In genomic region chr11:849951-850776, GRCh38 we compare ENCODE assay signal across 11 cellular contexts. TPM values are rescaled to one million over a fixed set of nuclear protein-coding genes. Genes with fewer than 3 reads are reported as not detected.
DNase-seq lines count a peak whose midpoint lies in the region; ATAC-seq, FAIRE-seq and TF ChIP-seq lines count a peak whose summit lies in the region.
"Had no signal": no experiment of that assay in that cellular context is flagged by ENCODE, and none has a peak within 500 bp of the region (broad histone marks: within the 10 kb centered on the region; RNA-seq: fewer than 3 reads in every experiment).

No MANE protein-coding gene starts in this region.

- H3K23ac ChIP-seq in mesendoderm (ENCODE audit: low read length) = no peak overlapping the region

- no peaks in the 10 kb centered on the region for H3K79me2 ChIP-seq in GM12878 (ENCODE audit: control insufficient read depth, insufficient read depth, low read length)
- no peaks in the 10 kb centered on the region for H3K79me2 ChIP-seq in mesendoderm (ENCODE audit: control insufficient read depth, insufficient read depth, low read length)

- H3K36me3 ChIP-seq in heart left ventricle (peaks cover 0 to 8% (median 0%) of the 10 kb centered on the region in 9 donors), GM12878 (ENCODE audit: control insufficient read depth in 2 of 2, insufficient read depth in 2 of 2, low read length in 1 of 2) (no peaks in the 10 kb centered on the region), mesendoderm (ENCODE audit: control insufficient read depth, insufficient read depth, low read length) (no peaks in the 10 kb centered on the region), uterus (no peaks in the 10 kb centered on the region)

- ATAC-seq in heart left ventricle = no peak
- no peak for ATAC-seq in GM12878
- ATAC-seq in HG03039 (IDR thresholded peaks at IDR 0.05; ENCODE audit: unreplicated experiment) = no peak
- ATAC-seq in HG02588 (IDR thresholded peaks at IDR 0.05; ENCODE audit: unreplicated experiment) = no peak

- no peak overlapping the region for H2BK15ac ChIP-seq in mesendoderm (replicated peaks; ENCODE audit: low read depth)

- SMC1A ChIA-PET in GM12878 (lab: Charles Lee; ENCODE audit: uncharacterized antibody, unreplicated experiment) = no interaction called here

- no peak for TF ChIP-seq RAD21 in GM12878 (IDR thresholded peaks at IDR 0.05; ENCODE audit: insufficient read depth, low read depth, low read length)

- POLR2A ChIA-PET in GM12878 (lab: Charles Lee) = no interaction called here

- DNase-seq in heart left ventricle = no peak
- DNase-seq in cardiac septum (ENCODE audit: low spot score) = no peak
- no peak for DNase-seq in GM12878 (ENCODE audit: low read depth, low spot score)
- DNase-seq in mesendoderm = no peak
- DNase-seq in uterus = no peak
- DNase-seq in SW 1271 (lab: John Stamatoyannopoulos, UW) = no peak
- DNase-seq: GDM1 had no signal

- BruUV-seq in GM12878 (replicated peaks; lab: Mats Ljungman, UMichigan) = no TSS peak

- no peak overlapping the region for H2AK5ac ChIP-seq in mesendoderm (ENCODE audit: low read length)

- no peak overlapping the region for H3K18ac ChIP-seq in mesendoderm (ENCODE audit: low read length)

- TF ChIP-seq CTCF in heart left ventricle (IDR thresholded peaks at IDR 0.05) (no peak), GM12878 (IDR thresholded peaks at IDR 0.05 in 2 of 3, conservative IDR thresholded peaks at IDR 0.05 in 1 of 3; ENCODE audit: control insufficient read depth in 2 of 3, extremely low read depth in 1 of 3, insufficient read depth in 1 of 3, low read depth in 3 of 3, low read length in 3 of 3) (no peak), uterus (IDR thresholded peaks at IDR 0.05) (no peak)

- H3K9ac ChIP-seq in GM12878 (ENCODE audit: control insufficient read depth, insufficient read depth, low read length) (no peak overlapping the region), mesendoderm (ENCODE audit: low read length) (peak overlapping the region; percentile 41)

- H3K4me3 ChIP-seq in heart left ventricle = peak overlapping the region in 9 of 12 donors; percentile 26 to 63 (median 52)
- no peak overlapping the region; the same call in 1 of the 2 replicates for H3K4me3 ChIP-seq in GM12878
- H3K4me3 ChIP-seq in mesendoderm (ENCODE audit: low read length) = peak overlapping the region; percentile 19
- peak overlapping the region; percentile 27 to 30 for H3K4me3 ChIP-seq in uterus
- H3K4me3 ChIP-seq: HAP-1 had no signal

- H3K27me3 ChIP-seq in heart left ventricle (peaks cover 0 to 14% (median 0%) of the 10 kb centered on the region in 9 donors), GM12878 (replicated peaks in 1 of 2; ENCODE audit: control insufficient read depth in 2 of 2, insufficient read depth in 2 of 2, low read length in 1 of 2) (no peaks in the 10 kb centered on the region; a peak in 1 of 4 replicates), mesendoderm (ENCODE audit: insufficient read depth, low read length, poor library complexity) (no peaks in the 10 kb centered on the region), uterus (no peaks in the 10 kb centered on the region)

- H3K4me1 ChIP-seq in heart left ventricle (peaks cover 0 to 70% (median 31%) of the 10 kb centered on the region in 12 donors), GM12878 (ENCODE audit: control insufficient read depth, insufficient read depth, low read length) (no peaks in the 10 kb centered on the region), mesendoderm (ENCODE audit: control insufficient read depth, low read depth, low read length) (peaks cover 2% of the 10 kb centered on the region), uterus (peaks cover 10 to 32% of the 10 kb centered on the region in 2 donors)
- H3K4me1 ChIP-seq: HAP-1 had no signal

- no peak overlapping the region for H4K5ac ChIP-seq in mesendoderm (ENCODE audit: low read length)

- no peak for FAIRE-seq in GM12878 (lab: Jason Lieb, UNC)
- FAIRE-seq: frontal cortex had no signal

- TF ChIP-seq POLR2A in heart left ventricle (IDR thresholded peaks at IDR 0.05) = no peak
- no peak for TF ChIP-seq POLR2A in GM12878 (IDR thresholded peaks at IDR 0.05; ENCODE audit: low read depth, low read length)
- no peak for TF ChIP-seq POLR2A in uterus (IDR thresholded peaks at IDR 0.05)

- peak overlapping the region; percentile 74 for H3K56ac ChIP-seq in mesendoderm (ENCODE audit: low read length)

- no peaks in the 10 kb centered on the region for H4K20me1 ChIP-seq in GM12878 (ENCODE audit: control insufficient read depth, insufficient read depth)

- in situ Hi-C loops in GM12878 (cut with MboI) = loop anchor here (10.0 kb wide), 2 partner anchors 205 to 1005 kb away; partner anchors contain the start of gene LSP1

- RAD21 ChIA-PET in GM12878 (lab: Charles Lee; ENCODE audit: unreplicated experiment) = no interaction called here

- H3K9me3 ChIP-seq in heart left ventricle = no peaks in the 10 kb centered on the region
- H3K9me3 ChIP-seq in GM12878 (replicated peaks; ENCODE audit: control insufficient read depth, insufficient read depth, low read length) = no peaks in the 10 kb centered on the region
- H3K9me3 ChIP-seq in uterus = no peaks in the 10 kb centered on the region
- H3K9me3 ChIP-seq: HAP-1 had no signal

- peak overlapping the region; percentile 42; the same call in 1 of the 2 replicates for H3K4me2 ChIP-seq in GM12878 (ENCODE audit: control insufficient read depth, insufficient read depth)
- H3K4me2 ChIP-seq in mesendoderm (ENCODE audit: low read length) = peak overlapping the region; percentile 52

- CTCF ChIA-PET in GM12878 (lab: Yijun Ruan, JAX) = no interaction called here

- intact Hi-C loops in heart left ventricle (cut with DNase I) (loop anchor here in 6 of 10 donors (2.0 to 10.0 kb wide), 3 partner anchors 55 to 202 kb away; no protein-coding TSS in a partner anchor), cardiac septum (cut with DNase I) (loop anchor here (2.0 kb wide), 1 partner anchor 201 kb away; no protein-coding TSS in a partner anchor), GM12878 (cut with micrococcal nuclease; ENCODE audit: unreplicated experiment) (no loop called here), uterus (cut with DNase I; ENCODE audit: low total_unique reads) (no loop called here)

- WGBS in heart left ventricle, 4 donors = 36 to 66% (median 48%) methylated on average over 59 to 97 of the region's 97 CpGs
- WGBS in GM12878 (ENCODE audit: insufficient coverage, insufficient replicate concordance, low lambda C conversion rate, missing lambda C conversion rate) = 45% methylated on average over 34 of the region's 97 CpGs
- no CpG with 5 or more reads among the region's 97 CpGs for WGBS in mesendoderm (ENCODE audit: extremely low coverage, insufficient coverage, low lambda C conversion rate)

- H4K8ac ChIP-seq in mesendoderm (ENCODE audit: low read depth, low read length) = no peak overlapping the region

- H3K27ac ChIP-seq in heart left ventricle = peak overlapping the region in 1 of 12 donors; percentile 14
- H3K27ac ChIP-seq in GM12878 (ENCODE audit: control insufficient read depth, insufficient read depth) = no peak overlapping the region
- no peak overlapping the region for H3K27ac ChIP-seq in mesendoderm (ENCODE audit: low read depth, low read length)
- H3K27ac ChIP-seq in uterus = peak overlapping the region; percentile 51 to 53

- H3K4ac ChIP-seq in mesendoderm (ENCODE audit: low read depth, low read length) = no peak overlapping the region

- H2BK5ac ChIP-seq in mesendoderm (ENCODE audit: low read length) = no peak overlapping the region

- no peak overlapping the region for H2AFZ ChIP-seq in GM12878 (ENCODE audit: control insufficient read depth, low read depth, low read length)

- no peak overlapping the region for H2BK120ac ChIP-seq in mesendoderm (ENCODE audit: low read depth, low read length)

- TF ChIP-seq EP300 in GM12878 (IDR thresholded peaks at IDR 0.05; ENCODE audit: borderline replicate concordance in 1 of 2, control insufficient read depth in 1 of 2, low read depth in 2 of 2, low read length in 2 of 2) = no peak

- no peaks in the 10 kb centered on the region for H3K79me1 ChIP-seq in mesendoderm (ENCODE audit: low read length)

RNA-seq across cellular contexts. Expression of gene TSPAN4, which starts 7.5 kb away (rescaled TPM):
- total RNA-seq in heart left ventricle = 10 to 100 TPM; 22.7 to 93.0 (median 31.3) TPM
- 10 to 100 TPM; 31.2 to 52.5 TPM for polyA plus RNA-seq in heart left ventricle
- total RNA-seq in cardiac septum = 27.9 TPM
- total RNA-seq in GM12878 (2013; cell fraction: nucleolus; rRNA removed) = 47.0 and 47.6 TPM in 2 replicates
- total RNA-seq in GM12878 (2014; rRNA removed) = 9.3 and 10.1 TPM in 2 replicates
- total RNA-seq in GM12878 (2014; rRNA removed; fragmentation: Illumina TruSeq; extraction: Trizol) = 2.3 and 2.7 TPM in 2 replicates
- 8.7 and 9.0 TPM in 2 replicates for total RNA-seq in GM12878 (2021)
- 3.5 TPM for polyA plus RNA-seq in GM12878 (2011; ENCODE audit: low read depth)
- polyA plus RNA-seq in GM12878 (2011; rRNA removed) = 6.5 and 13.4 TPM in 2 replicates
- 22.9 and 34.0 TPM in 2 replicates for polyA plus RNA-seq in GM12878 (2011; cell fraction: cytosol; rRNA removed)
- 75.6 and 100 TPM in 2 replicates for polyA plus RNA-seq in GM12878 (2011; cell fraction: nucleus; rRNA removed)
- 6.5 and 6.8 TPM in 2 replicates for polyA plus RNA-seq in GM12878 (2012)
- 0.96 TPM in 1 of 2 replicates, not detected in the other for polyA plus RNA-seq in GM12878 (2014; fragmentation: Illumina TruSeq; extraction: Trizol)
- polyA plus RNA-seq in GM12878 (2014; fragmentation: Nextera tagmentation; extraction: Ambion mirVana) = under 1 TPM in 1 of 2 experiments, not detected in 1; 0.37 TPM
- polyA plus RNA-seq in GM12878 (2014; rRNA removed) = 11.6 and 14.0 TPM in 2 replicates
- polyA plus RNA-seq in GM12878 (2016; fragmentation: Nextera tagmentation; extraction: Ambion mirVana) = 1 to 10 TPM; 7.6 to 8.5 TPM
- 13.9 and 15.4 TPM in 2 replicates for polyA minus RNA-seq in GM12878 (2011; rRNA and poly(A)+ RNA removed)
- polyA minus RNA-seq in GM12878 (2011; cell fraction: cytosol; rRNA and poly(A)+ RNA removed) = 21.0 and 24.9 TPM in 2 replicates
- 10.2 and 15.3 TPM in 2 replicates for polyA minus RNA-seq in GM12878 (2011; cell fraction: nucleus; rRNA and poly(A)+ RNA removed)
- polyA plus RNA-seq in mesendoderm (2013, experiment 1 of 2) = 20.6 TPM
- 19.9 TPM for polyA plus RNA-seq in mesendoderm (2013, experiment 2 of 2)
- 100 to 1,000 TPM in 2 of 4 donors, 10 to 100 TPM in 2; 68.4 to 119 (median 105) TPM for total RNA-seq in uterus

RNA-seq across cellular contexts. Expression of gene POLR2L, which starts 7.8 kb away (rescaled TPM):
- 100 to 1,000 TPM in 8 of 9 donors, 10 to 100 TPM in 1; 74.4 to 267 (median 207) TPM for total RNA-seq in heart left ventricle
- 100 to 1,000 TPM; 217 to 227 TPM for polyA plus RNA-seq in heart left ventricle
- 202 TPM for total RNA-seq in cardiac septum
- 10.3 and 15.3 TPM in 2 replicates for total RNA-seq in GM12878 (2013; cell fraction: nucleolus; rRNA removed)
- 366 and 432 TPM in 2 replicates for total RNA-seq in GM12878 (2014; rRNA removed)
- 60.2 and 68.7 TPM in 2 replicates for total RNA-seq in GM12878 (2014; rRNA removed; fragmentation: Illumina TruSeq; extraction: Trizol)
- total RNA-seq in GM12878 (2021) = 133 and 137 TPM in 2 replicates
- polyA plus RNA-seq in GM12878 (2011; ENCODE audit: low read depth) = 11.2 TPM
- 13.7 and 44.2 TPM in 2 replicates for polyA plus RNA-seq in GM12878 (2011; rRNA removed)
- polyA plus RNA-seq in GM12878 (2011; cell fraction: cytosol; rRNA removed) = 76.2 and 168 TPM in 2 replicates
- 129 and 164 TPM in 2 replicates for polyA plus RNA-seq in GM12878 (2011; cell fraction: nucleus; rRNA removed)
- polyA plus RNA-seq in GM12878 (2012) = 136 and 240 TPM in 2 replicates
- 2.2 and 23.1 TPM in 2 replicates for polyA plus RNA-seq in GM12878 (2014; fragmentation: Illumina TruSeq; extraction: Trizol)
- 100 to 1,000 TPM in 1 of 2 experiments, 10 to 100 TPM in 1; 68.8 to 117 TPM for polyA plus RNA-seq in GM12878 (2014; fragmentation: Nextera tagmentation; extraction: Ambion mirVana)
- polyA plus RNA-seq in GM12878 (2014; rRNA removed) = 318 and 463 TPM in 2 replicates
- polyA plus RNA-seq in GM12878 (2016; fragmentation: Nextera tagmentation; extraction: Ambion mirVana) = 100 to 1,000 TPM; 439 to 497 TPM
- 70.2 and 136 TPM in 2 replicates for polyA minus RNA-seq in GM12878 (2011; rRNA and poly(A)+ RNA removed)
- 63.5 and 71.9 TPM in 2 replicates for polyA minus RNA-seq in GM12878 (2011; cell fraction: cytosol; rRNA and poly(A)+ RNA removed)
- polyA minus RNA-seq in GM12878 (2011; cell fraction: nucleus; rRNA and poly(A)+ RNA removed) = 35.2 and 55.4 TPM in 2 replicates
- polyA plus RNA-seq in mesendoderm (2013, experiment 1 of 2) = 270 TPM
- 276 TPM for polyA plus RNA-seq in mesendoderm (2013, experiment 2 of 2)
- 10 to 100 TPM; 10.5 to 81.5 (median 42.8) TPM for total RNA-seq in uterus

RNA-seq across cellular contexts. Expression of gene CD151, which starts 17.4 kb away (rescaled TPM):
- total RNA-seq in heart left ventricle (100 to 1,000 TPM; 323 to 682 (median 454) TPM), cardiac septum (625 TPM), GM12878 (2014; rRNA removed) (26.2 and 37.1 TPM in 2 replicates), GM12878 (2014; rRNA removed; fragmentation: Illumina TruSeq; extraction: Trizol) (11.1 and 17.6 TPM in 2 replicates), GM12878 (2021) (28.6 and 31.7 TPM in 2 replicates), uterus (100 to 1,000 TPM in 3 of 4 donors, 10 to 100 TPM in 1; 76.8 to 382 (median 259) TPM)
- polyA plus RNA-seq in heart left ventricle (100 to 1,000 TPM; 560 to 817 TPM), GM12878 (2011; rRNA removed) (19.9 and 39.6 TPM in 2 replicates), GM12878 (2014; fragmentation: Illumina TruSeq; extraction: Trizol) (1.5 and 9.4 TPM in 2 replicates), GM12878 (2014; fragmentation: Nextera tagmentation; extraction: Ambion mirVana) (1 to 10 TPM in 1 of 2 experiments, under 1 TPM in 1; 0.52 to 1.4 TPM), GM12878 (2014; rRNA removed) (40.1 and 41.7 TPM in 2 replicates), GM12878 (2016; fragmentation: Nextera tagmentation; extraction: Ambion mirVana) (10 to 100 TPM in 1 of 2 experiments, 1 to 10 TPM in 1; 9.4 to 11.7 TPM)
- 31.6 and 37.0 TPM in 2 replicates for total RNA-seq in GM12878 (2013; cell fraction: nucleolus; rRNA removed)
- 11.6 TPM for polyA plus RNA-seq in GM12878 (2011; ENCODE audit: low read depth)
- polyA plus RNA-seq in GM12878 (2011; cell fraction: cytosol; rRNA removed) = 55.0 and 67.3 TPM in 2 replicates
- polyA plus RNA-seq in GM12878 (2011; cell fraction: nucleus; rRNA removed) = 150 and 186 TPM in 2 replicates
- 30.4 and 30.5 TPM in 2 replicates for polyA plus RNA-seq in GM12878 (2012)
- 32.0 and 60.1 TPM in 2 replicates for polyA minus RNA-seq in GM12878 (2011; rRNA and poly(A)+ RNA removed)
- polyA minus RNA-seq in GM12878 (2011; cell fraction: cytosol; rRNA and poly(A)+ RNA removed) = 19.9 and 21.7 TPM in 2 replicates
- polyA minus RNA-seq in GM12878 (2011; cell fraction: nucleus; rRNA and poly(A)+ RNA removed) = 35.8 and 46.4 TPM in 2 replicates
- 58.7 TPM for polyA plus RNA-seq in mesendoderm (2013, experiment 1 of 2)
- 55.5 TPM for polyA plus RNA-seq in mesendoderm (2013, experiment 2 of 2)

RNA-seq across cellular contexts. Expression of gene CRACR2B, which starts 22.4 kb away (rescaled TPM):
- total RNA-seq in heart left ventricle = 10 to 100 TPM; 13.3 to 22.4 (median 17.7) TPM
- polyA plus RNA-seq in heart left ventricle = 10 to 100 TPM in 1 of 2 donors, 1 to 10 TPM in 1; 8.8 to 43.5 TPM
- total RNA-seq in cardiac septum = 12.2 TPM
- total RNA-seq in GM12878 (2013; cell fraction: nucleolus; rRNA removed) = 19.6 and 20.5 TPM in 2 replicates
- total RNA-seq in GM12878 (2014; rRNA removed) = 19.2 and 20.1 TPM in 2 replicates
- total RNA-seq in GM12878 (2014; rRNA removed; fragmentation: Illumina TruSeq; extraction: Trizol) = 3.0 and 3.7 TPM in 2 replicates
- 29.6 and 32.6 TPM in 2 replicates for total RNA-seq in GM12878 (2021)
- polyA plus RNA-seq in GM12878 (2011; ENCODE audit: low read depth) = 2.2 TPM
- polyA plus RNA-seq in GM12878 (2011; rRNA removed) = 3.3 and 8.8 TPM in 2 replicates
- 12.4 and 20.6 TPM in 2 replicates for polyA plus RNA-seq in GM12878 (2011; cell fraction: cytosol; rRNA removed)
- polyA plus RNA-seq in GM12878 (2011; cell fraction: nucleus; rRNA removed) = 217 and 287 TPM in 2 replicates
- polyA plus RNA-seq in GM12878 (2012) = 8.8 and 10.3 TPM in 2 replicates
- polyA plus RNA-seq in GM12878 (2014; fragmentation: Illumina TruSeq; extraction: Trizol) = 0.43 and 4.4 TPM in 2 replicates
- under 1 TPM; 0.10 to 0.31 TPM for polyA plus RNA-seq in GM12878 (2014; fragmentation: Nextera tagmentation; extraction: Ambion mirVana)
- polyA plus RNA-seq in GM12878 (2014; rRNA removed) = 33.7 and 44.0 TPM in 2 replicates
- polyA plus RNA-seq in GM12878 (2016; fragmentation: Nextera tagmentation; extraction: Ambion mirVana) = 10 to 100 TPM; 16.6 to 17.0 TPM
- polyA minus RNA-seq in GM12878 (2011; rRNA and poly(A)+ RNA removed) = 2.9 and 6.7 TPM in 2 replicates
- 5.2 and 5.9 TPM in 2 replicates for polyA minus RNA-seq in GM12878 (2011; cell fraction: cytosol; rRNA and poly(A)+ RNA removed)
- 26.6 and 33.3 TPM in 2 replicates for polyA minus RNA-seq in GM12878 (2011; cell fraction: nucleus; rRNA and poly(A)+ RNA removed)
- 5.0 TPM for polyA plus RNA-seq in mesendoderm (2013, experiment 1 of 2)
- polyA plus RNA-seq in mesendoderm (2013, experiment 2 of 2) = 4.8 TPM
- 10 to 100 TPM in 1 of 4 donors, 1 to 10 TPM in 2, under 1 TPM in 1; 0.77 to 15.5 (median 2.5) TPM for total RNA-seq in uterus

RNA-seq across cellular contexts. Expression of gene PNPLA2, which starts 31.4 kb away (rescaled TPM):
- total RNA-seq in heart left ventricle (100 to 1,000 TPM; 141 to 348 (median 232) TPM), cardiac septum (209 TPM), GM12878 (2014; rRNA removed) (9.3 and 9.8 TPM in 2 replicates), GM12878 (2014; rRNA removed; fragmentation: Illumina TruSeq; extraction: Trizol) (2.5 and 4.2 TPM in 2 replicates), GM12878 (2021) (33.4 and 34.0 TPM in 2 replicates), uterus (10 to 100 TPM; 16.9 to 96.2 (median 37.1) TPM)
- polyA plus RNA-seq in heart left ventricle (100 to 1,000 TPM; 112 to 133 TPM), GM12878 (2011; rRNA removed) (1.7 and 5.1 TPM in 2 replicates), GM12878 (2014; fragmentation: Illumina TruSeq; extraction: Trizol) (1.5 and 6.4 TPM in 2 replicates), GM12878 (2014; fragmentation: Nextera tagmentation; extraction: Ambion mirVana) (under 1 TPM; 0.19 to 0.62 TPM), GM12878 (2014; rRNA removed) (18.3 and 26.5 TPM in 2 replicates), GM12878 (2016; fragmentation: Nextera tagmentation; extraction: Ambion mirVana) (10 to 100 TPM; 15.5 to 16.1 TPM)
- total RNA-seq in GM12878 (2013; cell fraction: nucleolus; rRNA removed) = 29.4 and 31.7 TPM in 2 replicates
- 10.9 TPM for polyA plus RNA-seq in GM12878 (2011; ENCODE audit: low read depth)
- 6.0 and 8.6 TPM in 2 replicates for polyA plus RNA-seq in GM12878 (2011; cell fraction: cytosol; rRNA removed)
- polyA plus RNA-seq in GM12878 (2011; cell fraction: nucleus; rRNA removed) = 225 and 234 TPM in 2 replicates
- polyA plus RNA-seq in GM12878 (2012) = 29.5 and 33.5 TPM in 2 replicates
- 9.9 and 21.7 TPM in 2 replicates for polyA minus RNA-seq in GM12878 (2011; rRNA and poly(A)+ RNA removed)
- polyA minus RNA-seq in GM12878 (2011; cell fraction: cytosol; rRNA and poly(A)+ RNA removed) = 7.4 and 10.4 TPM in 2 replicates
- polyA minus RNA-seq in GM12878 (2011; cell fraction: nucleus; rRNA and poly(A)+ RNA removed) = 51.3 and 63.1 TPM in 2 replicates
- polyA plus RNA-seq in mesendoderm (2013, experiment 1 of 2) = 25.3 TPM
- polyA plus RNA-seq in mesendoderm (2013, experiment 2 of 2) = 26.5 TPM

Comparison
In these comparisons a context has a peak if more than half of its experiments do, and no peak if none do; other contexts are left out.
1. H3K27ac ChIP-seq: peak in uterus (2 of 2); none in GM12878 (single experiment) and mesendoderm (single experiment).
2. intact Hi-C loops: an anchor here in heart left ventricle (2.0 to 10.0 kb wide) and cardiac septum (2.0 kb wide); none called in GM12878 and uterus.